ENCODE assay signal across 2 cellular contexts in the genomic region with DNA sequence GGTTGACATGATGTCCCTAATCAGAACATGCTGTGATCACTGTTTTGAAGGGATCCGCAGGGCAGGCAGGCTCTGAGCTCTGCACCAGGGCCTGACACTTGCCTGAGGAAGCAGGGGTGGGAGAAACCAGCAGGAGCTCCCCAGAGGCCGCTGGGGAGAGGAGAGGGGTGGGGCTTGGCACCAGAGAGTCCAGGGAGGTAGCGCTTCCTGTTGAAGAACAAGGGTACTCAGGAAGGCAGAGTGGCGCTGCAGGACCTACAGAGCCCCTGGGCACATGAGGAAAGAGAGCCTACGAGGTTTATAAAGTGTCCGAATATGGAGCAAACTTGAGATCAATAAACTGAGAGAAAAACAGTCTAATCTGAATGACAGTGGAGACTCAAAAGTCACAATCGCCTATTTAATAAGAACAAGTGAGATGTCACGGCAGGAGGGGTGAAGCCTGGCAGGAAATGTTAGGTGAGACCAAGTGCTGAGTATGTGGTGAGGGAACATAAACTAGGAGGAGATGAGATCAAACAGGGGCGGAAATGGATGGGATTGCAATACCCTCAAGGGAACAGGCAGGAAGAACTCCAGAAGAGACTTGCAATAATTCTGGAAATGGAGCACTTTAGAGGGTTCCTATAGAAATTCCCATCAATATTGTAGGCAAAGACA.
TF ChIP-seq lines count a peak whose summit lies in the region.

No MANE protein-coding gene starts in this region.

TF ChIP-seq in A549, 52 proteins besides CTCF, POLR2A, EP300 and RAD21 (continued from another document):
- TF ChIP-seq FOSL2 (IDR thresholded peaks at IDR 0.05) (no peak), FOSL2 (CRISPR knock-in tag; IDR thresholded peaks at IDR 0.05) (no peak), NR3C1 (IDR thresholded peaks at IDR 0.05) (no peak), BHLHE40 (IDR thresholded peaks at IDR 0.05; ENCODE audit: low read depth, low read length) (no peak), HDAC2 (IDR thresholded peaks at IDR 0.05) (no peak), CEBPB (IDR thresholded peaks at IDR 0.05) (no peak), PHF8 (IDR thresholded peaks at IDR 0.05; ENCODE audit: borderline replicate concordance, low read depth) (no peak)
TF ChIP-seq in A549: peak in this region for 0.

TF ChIP-seq in K562, 482 proteins besides CTCF, POLR2A, EP300 and RAD21 (continued from another document):
- TF ChIP-seq IRF9 (tag; IDR thresholded peaks at IDR 0.05) (no peak), EWSR1 (IDR thresholded peaks at IDR 0.05; ENCODE audit: borderline replicate concordance, low read depth, partially characterized antibody) (no peak), CBX3 (IDR thresholded peaks at IDR 0.05; ENCODE audit: borderline replicate concordance in 1 of 2, low read length in 2 of 2) (no peak), HNRNPL (IDR thresholded peaks at IDR 0.05; ENCODE audit: low read depth, low read length) (no peak)
